27 cellular contexts compared by ENCODE assay signal in genomic region chr2:23609254-23609653, GRCh38.
"Had no signal": no experiment of that assay in that cellular context is flagged by ENCODE, and none has a peak within 500 bp of the region (broad histone marks: within the 10 kb centered on the region; RNA-seq: fewer than 3 reads in every experiment).

No MANE protein-coding gene starts in this region.

- FAIRE-seq: islet of Langerhans, pancreas had no signal

- H3K9me3 ChIP-seq: pancreas, prostate gland had no signal

- H3K27ac ChIP-seq: breast epithelium, pancreas, prostate gland, tibial nerve had no signal

- DNase-seq: activated B cell treated with CpG ODN at 0.5 μM for 24 hours; activated CD4-positive, alpha-beta T cell treated with anti-CD3 and anti-CD28 coated beads for 36 hours; activated CD8-positive, alpha-beta memory T cell treated with anti-CD3 and anti-CD28 coated beads for 24 hours; activated CD8-positive, alpha-beta memory T cell treated with anti-CD3 and anti-CD28 coated beads, Interleukin-2, amount 50 U/mL, for 48 hours; activated gamma-delta T cell; activated naive CD4-positive, alpha-beta T cell treated with anti-CD3 and anti-CD28 coated beads, Interleukin-2, amount 10 ng/mL, durations not matched to agents 7 days and 5 days; activated naive CD8-positive, alpha-beta T cell treated with anti-CD3 and anti-CD28 coated beads, Interleukin-2, amount 50 U/mL, for 24 hours; activated T-cell treated with anti-CD3 and anti-CD28 coated beads, Interleukin-2, amount 50 U/mL, for 24 hours; amygdala; central memory CD4-positive, alpha-beta T cell; endodermal cell; foreskin fibroblast; left ventricle myocardium superior; mammary epithelial cell; nucleus accumbens; retina; stimulated activated CD4-positive, alpha-beta T cell treated with anti-CD3 and anti-CD28 coated beads, Interleukin-15, amount 100 ng/mL, for 24 hours; stimulated activated CD4-positive, alpha-beta T cell treated with anti-CD3 and anti-CD28 coated beads, Interleukin-2, amount 100 ng/mL, for 24 hours; stimulated activated naive B cell treated with anti-CD40 and anti-IgM and Interleukin-4, amounts not matched to agents 10 μg/mL and 1 μg/mL and 100 μg/mL, for 72 hours; T-helper 2 cell had no signal

- H3K36me3 ChIP-seq: breast epithelium, pancreas, prostate gland had no signal

- H3K4me3 ChIP-seq: breast epithelium, pancreas, prostate gland, smooth muscle cell, tibial nerve had no signal

- H3K4me1 ChIP-seq: breast epithelium, pancreas, prostate gland, tibial nerve had no signal

- ATAC-seq: activated CD4-positive, alpha-beta T cell treated with anti-CD3 and anti-CD28 coated beads for 36 hours; activated naive CD8-positive, alpha-beta T cell treated with anti-CD3 and anti-CD28 coated beads, Interleukin-2, amount 50 U/mL, for 24 hours; esophagus mucosa; left ventricle myocardium superior; pancreas; stimulated activated naive B cell treated with anti-CD40 and anti-IgM and Interleukin-4, amounts not matched to agents 10 μg/mL and 1 μg/mL and 100 μg/mL, for 72 hours had no signal

- H3K27me3 ChIP-seq: breast epithelium, pancreas, tibial nerve had no signal

- H3K4me2 ChIP-seq: smooth muscle cell had no signal
